Comparison of ENCODE assay signal across 18 cellular contexts in genomic region chr7:41445951-41446350, GRCh38.
DNase-seq lines count a peak whose midpoint lies in the region; ATAC-seq and TF ChIP-seq lines count a peak whose summit lies in the region.
"Had no signal": no experiment of that assay in that cellular context is flagged by ENCODE, and none has a peak within 500 bp of the region (broad histone marks: within the 10 kb centered on the region; RNA-seq: fewer than 3 reads in every experiment).

No MANE protein-coding gene starts in this region.

- H3K27me3 ChIP-seq in iPS-20b (ENCODE audit: insufficient read depth, low read length): no peaks in the 10 kb centered on the region
- H3K27me3 ChIP-seq in neuron (ENCODE audit: insufficient read depth, low read length): no peaks in the 10 kb centered on the region
- no peaks in the 10 kb centered on the region for H3K27me3 ChIP-seq in suprapubic skin
- H3K27me3 ChIP-seq: BLaER1 had no signal

- WGBS in suprapubic skin: 82% methylated on average over 3 of the region's 3 CpGs

- H3K9me3 Mint-ChIP-seq in activated T-helper 17 cell treated with anti-CD3 and anti-CD28 coated beads, Interleukin-2, amount 50 U/mL, for 72 hours: peaks cover 4% of the 10 kb centered on the region
- H3K9me3 Mint-ChIP-seq in MCF 10A (ENCODE audit: unreplicated experiment): no peaks in the 10 kb centered on the region

- peaks cover 19% of the 10 kb centered on the region; the same call in 1 of the 2 replicates for H3K4me1 ChIP-seq in iPS-20b (ENCODE audit: insufficient read depth, low read length)
- peaks cover 16% of the 10 kb centered on the region for H3K4me1 ChIP-seq in neuron (ENCODE audit: insufficient read depth, low read length)
- H3K4me1 ChIP-seq in suprapubic skin: no peaks in the 10 kb centered on the region
- H3K4me1 ChIP-seq: A549, BLaER1 had no signal

- no peak for ATAC-seq in activated T-helper 17 cell treated with anti-CD3 and anti-CD28 coated beads, Interleukin-2, amount 50 U/mL, for 72 hours (replicated peaks)
- ATAC-seq: A549 had no signal

- intact Hi-C loops in MCF 10A (cut with micrococcal nuclease): no loop called here

- peak overlapping the region; percentile 82 for H2AFZ ChIP-seq in neuron (ENCODE audit: low read depth, low read length)

- H3K36me3 ChIP-seq in iPS-20b (ENCODE audit: insufficient read depth, low read depth, low read length): no peaks in the 10 kb centered on the region
- H3K36me3 ChIP-seq in neuron (ENCODE audit: insufficient read depth, low read length): no peaks in the 10 kb centered on the region
- no peaks in the 10 kb centered on the region for H3K36me3 ChIP-seq in suprapubic skin
- H3K36me3 ChIP-seq: BLaER1 had no signal

- H3K27me3 Mint-ChIP-seq in activated T-helper 17 cell treated with anti-CD3 and anti-CD28 coated beads, Interleukin-2, amount 50 U/mL, for 72 hours: no peaks in the 10 kb centered on the region
- no peaks in the 10 kb centered on the region for H3K27me3 Mint-ChIP-seq in MCF 10A (ENCODE audit: insufficient read depth, unreplicated experiment)

- CTCF ChIA-PET in MCF 10A (lab: Yijun Ruan, JAX): interaction anchor here (0.6 kb wide), 1 partner anchor 46 kb away, joined by 5 read pairs; no protein-coding TSS in a partner anchor

- no peak for TF ChIP-seq POLR2A in suprapubic skin (IDR thresholded peaks at IDR 0.05)

- H3K27ac ChIP-seq in caudate nucleus (ENCODE audit: low read depth, low read length) (peak overlapping the region; percentile 52), iPS-20b (ENCODE audit: low read length) (no peak overlapping the region), suprapubic skin (peak overlapping the region; percentile 2)
- H3K27ac ChIP-seq: A549, BLaER1, HL-60, KMS-11 had no signal

- H3K36me3 Mint-ChIP-seq in activated T-helper 17 cell treated with anti-CD3 and anti-CD28 coated beads, Interleukin-2, amount 50 U/mL, for 72 hours (ENCODE audit: low read depth): no peaks in the 10 kb centered on the region
- no peaks in the 10 kb centered on the region for H3K36me3 Mint-ChIP-seq in MCF 10A (ENCODE audit: insufficient read depth, unreplicated experiment)
- H3K36me3 Mint-ChIP-seq: CD4-positive, alpha-beta memory T cell had no signal

- H3K4me3 Mint-ChIP-seq in activated T-helper 17 cell treated with anti-CD3 and anti-CD28 coated beads, Interleukin-2, amount 50 U/mL, for 72 hours: no peak overlapping the region
- no peak overlapping the region for H3K4me3 Mint-ChIP-seq in MCF 10A (ENCODE audit: unreplicated experiment)
- H3K4me3 Mint-ChIP-seq: CD4-positive, alpha-beta memory T cell had no signal

- TF ChIP-seq CTCF in suprapubic skin (IDR thresholded peaks at IDR 0.05): no peak
- no peak for TF ChIP-seq CTCF in MCF 10A (IDR thresholded peaks at IDR 0.05; ENCODE audit: unreplicated experiment)

- POLR2A ChIA-PET in MCF 10A (lab: Yijun Ruan, JAX): interaction anchor here (1.0 kb wide), 1 partner anchor 30 kb away, joined by 3 read pairs; no protein-coding TSS in a partner anchor

- H3K27ac Mint-ChIP-seq in activated T-helper 17 cell treated with anti-CD3 and anti-CD28 coated beads, Interleukin-2, amount 50 U/mL, for 72 hours: no peak overlapping the region
- H3K27ac Mint-ChIP-seq in MCF 10A (ENCODE audit: low read depth, unreplicated experiment): no peak overlapping the region
- H3K27ac Mint-ChIP-seq: CD4-positive, alpha-beta memory T cell had no signal

- H3K9me3 ChIP-seq in iPS-20b (ENCODE audit: insufficient read depth, low read depth, low read length) (no peaks in the 10 kb centered on the region), neuron (ENCODE audit: low read length) (no peaks in the 10 kb centered on the region), suprapubic skin (no peaks in the 10 kb centered on the region)
- H3K9me3 ChIP-seq: A549, BLaER1 had no signal

- BruUV-seq in MCF 10A (replicated peaks; lab: Mats Ljungman, UMichigan): no TSS peak

- DNase-seq in caudate nucleus (lab: John Stamatoyannopoulos, UW): peak in 5 of 61 donors; percentile 2 to 13 (median 3)
- DNase-seq in suprapubic skin (ENCODE audit: low spot score in 2 of 2): no peak
- DNase-seq in NOMO-1 (lab: John Stamatoyannopoulos, UW; ENCODE audit: unreplicated experiment in 2 of 2): no peak
- DNase-seq in MCF 10A (ENCODE audit: unreplicated experiment): no peak
- DNase-seq: Calu3; CD4-positive, alpha-beta memory T cell; GF-D8; NCI-H1417 treated with DMSO at 0.1 percent for 48 hours; NCI-H1930; NCI-H345; NCI-H524 treated with DMSO at 0.1 percent for 48 hours had no signal

- H3K4me3 ChIP-seq in iPS-20b (ENCODE audit: low read length) (no peak overlapping the region), neuron (ENCODE audit: low read length) (no peak overlapping the region), suprapubic skin (no peak overlapping the region)
- H3K4me3 ChIP-seq: A549, BLaER1 had no signal

- H3K9ac ChIP-seq in iPS-20b (ENCODE audit: low read depth, low read length): 0 out of 2 replicates have a peak overlapping the region, but pooled peaks have one; percentile 3
- H3K9ac ChIP-seq: BLaER1, KMS-11 had no signal

- no peak for TF ChIP-seq EP300 in suprapubic skin (IDR thresholded peaks at IDR 0.05)

- no peaks in the 10 kb centered on the region for H3K4me1 Mint-ChIP-seq in activated T-helper 17 cell treated with anti-CD3 and anti-CD28 coated beads, Interleukin-2, amount 50 U/mL, for 72 hours
- H3K4me1 Mint-ChIP-seq in MCF 10A (ENCODE audit: insufficient read depth, unreplicated experiment): peaks cover 7% of the 10 kb centered on the region
- H3K4me1 Mint-ChIP-seq: CD4-positive, alpha-beta memory T cell had no signal
